Comparison of ENCODE assay signal across 24 cellular contexts in genomic region chr17:80941171-80941570, GRCh38. TPM values are rescaled to one million over a fixed set of nuclear protein-coding genes. Genes with fewer than 3 reads are reported as not detected.
DNase-seq lines count a peak whose midpoint lies in the region; FAIRE-seq and TF ChIP-seq lines count a peak whose summit lies in the region.
"Had no signal": no experiment of that assay in that cellular context is flagged by ENCODE, and none has a peak within 500 bp of the region (broad histone marks: within the 10 kb centered on the region; RNA-seq: fewer than 3 reads in every experiment).

No MANE protein-coding gene starts in this region.

- no peak overlapping the region for H3K4me3 ChIP-seq in H1 (ENCODE audit: extremely low read depth in 1 of 4, insufficient read depth in 2 of 4, low read depth in 3 of 4, low read length in 4 of 4)
- H3K4me3 ChIP-seq in osteoblast (ENCODE audit: insufficient read depth, low read length) = no peak overlapping the region
- H3K4me3 ChIP-seq in uterus = no peak overlapping the region
- H3K4me3 ChIP-seq in smooth muscle cell = no peak overlapping the region
- H3K4me3 ChIP-seq: cardiac muscle cell, ovary, thoracic aorta had no signal

- no peak overlapping the region for H2BK20ac ChIP-seq in H1 (ENCODE audit: low read length)

- H2BK5ac ChIP-seq in H1 (ENCODE audit: low read depth, low read length) = no peak overlapping the region

- H4K91ac ChIP-seq in H1 (replicated peaks; ENCODE audit: insufficient read length, low read length) = no peak overlapping the region

- H3K27me3 Mint-ChIP-seq in activated CD4-positive, alpha-beta T cell treated with anti-CD3 and anti-CD28 coated beads, Interleukin-2, amount 10 ng/mL, durations not matched to agents 24 days and 14 days = no peaks in the 10 kb centered on the region
- H3K27me3 Mint-ChIP-seq in osteocyte (ENCODE audit: unreplicated experiment) = no peaks in the 10 kb centered on the region
- H3K27me3 Mint-ChIP-seq: T-cell had no signal

- no peak overlapping the region for H2AFZ ChIP-seq in H1 (ENCODE audit: low read length)
- H2AFZ ChIP-seq in osteoblast (ENCODE audit: low read length) = no peak overlapping the region
- no peak overlapping the region for H2AFZ ChIP-seq in smooth muscle cell (ENCODE audit: low read depth)

- H3K23ac ChIP-seq in H1 (ENCODE audit: insufficient read length) = no peak overlapping the region

- CTCF ChIA-PET in H1 (lab: Charles Lee; ENCODE audit: partially characterized antibody) = interaction anchor here (0.6 to 1.6 kb wide), 8 partner anchors 19 to 204 kb away, joined by 3 to 7 read pairs (median 3); no protein-coding TSS in a partner anchor

- H3K27ac ChIP-seq in H1 (ENCODE audit: low read depth, low read length) (no peak overlapping the region), osteoblast (ENCODE audit: low read depth, low read length) (no peak overlapping the region), uterus (peak overlapping the region; percentile 73 to 83), smooth muscle cell (ENCODE audit: low read depth) (no peak overlapping the region)
- H3K27ac ChIP-seq: cardiac muscle cell, foreskin keratinocyte, KMS-11 had no signal

- 87% methylated on average over 9 of the region's 12 CpGs; no CpG with 5 or more reads in 1 of the 2 experiments for WGBS in H1 (ENCODE audit: extremely low coverage in 1 of 2, insufficient coverage in 1 of 2, insufficient read length in 1 of 2, insufficient replicate concordance in 2 of 2, low coverage in 1 of 2, low lambda C conversion rate in 2 of 2, missing lambda C conversion rate in 1 of 2), 2 experiments
- WGBS in smooth muscle cell (ENCODE audit: low lambda C conversion rate) = 93% methylated on average over 12 of the region's 12 CpGs

- H3K36me3 ChIP-seq in H1 (ENCODE audit: control insufficient read depth in 2 of 4, insufficient read depth in 4 of 4, low read length in 3 of 4) (no peaks in the 10 kb centered on the region; a peak in 1 of 8 replicates), osteoblast (ENCODE audit: insufficient read depth, low read length) (peaks cover 5% of the 10 kb centered on the region), uterus (no peaks in the 10 kb centered on the region), smooth muscle cell (ENCODE audit: low read depth) (peaks cover under 1% of the 10 kb centered on the region)
- H3K36me3 ChIP-seq: ovary had no signal

- no peak overlapping the region for H3K14ac ChIP-seq in H1 (ENCODE audit: insufficient read length)

- intact Hi-C loops in activated CD4-positive, alpha-beta T cell treated with anti-CD3 and anti-CD28 coated beads, Interleukin-2, amount 10 ng/mL, durations not matched to agents 24 days and 14 days (cut with micrococcal nuclease) = no loop called here
- intact Hi-C loops in uterus (cut with DNase I; ENCODE audit: low total_unique reads) = no loop called here

- DNase-seq in activated CD4-positive, alpha-beta T cell treated with anti-CD3 and anti-CD28 coated beads, Interleukin-2, amount 10 ng/mL, durations not matched to agents 24 days and 14 days = no peak
- DNase-seq in activated CD4-positive, alpha-beta T cell treated with anti-CD3 and anti-CD28 coated beads for 1 hour = no peak
- DNase-seq in H1 (ENCODE audit: low read depth in 1 of 2, low spot score in 2 of 2) = no peak
- DNase-seq in osteoblast (ENCODE audit: insufficient read length, low spot score, missing footprints) = peak; percentile 42
- DNase-seq in uterus = peak; percentile 15 to 20
- no peak for DNase-seq in osteocyte (ENCODE audit: extremely low spot score, unreplicated experiment)
- no peak for DNase-seq in smooth muscle cell (lab: John Stamatoyannopoulos, UW; ENCODE audit: unreplicated experiment)
- DNase-seq in glomerular visceral epithelial cell (ENCODE audit: extremely low spot score) = no peak
- DNase-seq: 8988T; activated CD4-positive, alpha-beta T cell treated with anti-CD3 and anti-CD28 coated beads for 4 hours; activated naive CD4-positive, alpha-beta T cell treated with anti-CD3 and anti-CD28 coated beads, Interleukin-2, amount 10 ng/mL, durations not matched to agents 7 days and 5 days; activated T-cell treated with anti-CD3 and anti-CD28 coated beads, Interleukin-2, amount 50 U/mL, for 72 hours; effector CD4-positive, alpha-beta T cell; foreskin keratinocyte; GF-D8; mammary epithelial cell; NCI-H146; T-cell had no signal

- H3K27me3 ChIP-seq in H1 (replicated peaks in 1 of 4; ENCODE audit: control insufficient read depth in 3 of 4, extremely low read depth in 1 of 4, insufficient read depth in 3 of 4, low read length in 3 of 4) = no peaks in the 10 kb centered on the region
- H3K27me3 ChIP-seq in osteoblast (ENCODE audit: insufficient read depth, low read length) = no peaks in the 10 kb centered on the region
- H3K27me3 ChIP-seq in uterus = no peaks in the 10 kb centered on the region
- H3K27me3 ChIP-seq in smooth muscle cell (ENCODE audit: low read depth) = no peaks in the 10 kb centered on the region
- H3K27me3 ChIP-seq: cardiac muscle cell, foreskin keratinocyte, ovary had no signal

- no peaks in the 10 kb centered on the region for H3K23me2 ChIP-seq in H1 (ENCODE audit: low read depth, low read length)

- 0 out of 2 replicates have a peak overlapping the region, but pooled peaks have one; percentile 17 for H4K8ac ChIP-seq in H1 (ENCODE audit: extremely low read depth, insufficient read depth, low read length)

- H2BK15ac ChIP-seq in H1 (ENCODE audit: low read length) = no peak overlapping the region

- H3K36me3 Mint-ChIP-seq in activated CD4-positive, alpha-beta T cell treated with anti-CD3 and anti-CD28 coated beads, Interleukin-2, amount 10 ng/mL, durations not matched to agents 24 days and 14 days (ENCODE audit: low read depth) = peaks cover 42% of the 10 kb centered on the region
- peaks cover 12% of the 10 kb centered on the region for H3K36me3 Mint-ChIP-seq in osteocyte (ENCODE audit: unreplicated experiment)

- no peak overlapping the region for H2BK12ac ChIP-seq in H1 (ENCODE audit: low read depth, low read length)

- peaks cover 0 to 1% of the 10 kb centered on the region in 2 experiments for H4K20me1 ChIP-seq in H1 (replicated peaks in 1 of 2; ENCODE audit: control insufficient read depth in 1 of 2, insufficient read depth in 2 of 2, low read length in 2 of 2)
- no peaks in the 10 kb centered on the region for H4K20me1 ChIP-seq in osteoblast (ENCODE audit: insufficient read depth, low read length)
- no peaks in the 10 kb centered on the region for H4K20me1 ChIP-seq in smooth muscle cell (ENCODE audit: low read depth)

- no peaks in the 10 kb centered on the region for H3F3A ChIP-seq in smooth muscle cell (ENCODE audit: low read depth)

- H3K18ac ChIP-seq in H1 (ENCODE audit: extremely low read depth, low read length) = no peak overlapping the region

- no peak overlapping the region for H3K4ac ChIP-seq in H1 (replicated peaks; ENCODE audit: insufficient read length, low read depth, low read length)

- TF ChIP-seq RAD21 in H1 (IDR thresholded peaks at IDR 0.05 in 1 of 2, conservative IDR thresholded peaks at IDR 0.05 in 1 of 2; ENCODE audit: low read depth in 2 of 2, low read length in 2 of 2) = no peak

- H3K9ac ChIP-seq in H1 (replicated peaks in 1 of 4; ENCODE audit: extremely low read depth in 1 of 4, low read depth in 3 of 4, low read length in 3 of 4) (no peak overlapping the region), smooth muscle cell (ENCODE audit: low read depth) (no peak overlapping the region)
- H3K9ac ChIP-seq: KMS-11 had no signal

- H2AK5ac ChIP-seq in H1 (ENCODE audit: low read depth, low read length) = no peak overlapping the region

- no peak overlapping the region for H2BK120ac ChIP-seq in H1 (replicated peaks; ENCODE audit: low read depth, low read length)

- H3K4me1 ChIP-seq in H1 (replicated peaks in 1 of 4; ENCODE audit: control insufficient read depth in 3 of 4, insufficient read depth in 4 of 4, low read length in 3 of 4) (no peaks in the 10 kb centered on the region; a peak in 1 of 7 replicates), osteoblast (ENCODE audit: insufficient read depth, low read length) (peaks cover 7% of the 10 kb centered on the region), uterus (peaks cover 0 to 4% of the 10 kb centered on the region in 2 donors), smooth muscle cell (ENCODE audit: low read depth) (peaks cover 8% of the 10 kb centered on the region)
- H3K4me1 ChIP-seq: foreskin keratinocyte had no signal

- no peak for TF ChIP-seq EP300 in H1 (IDR thresholded peaks at IDR 0.05; ENCODE audit: borderline replicate concordance in 1 of 2, low read depth in 2 of 2, low read length in 2 of 2)

- no peak for FAIRE-seq in H1 (lab: Jason Lieb, UNC)
- FAIRE-seq: islet of Langerhans, TTC549 had no signal

- POLR2A ChIA-PET in H1 (lab: Charles Lee; ENCODE audit: partially characterized antibody) = no interaction called here

- TF ChIP-seq POLR2A in H1 (IDR thresholded peaks at IDR 0.05; ENCODE audit: control extremely low read depth in 1 of 2, low read depth in 2 of 2, low read length in 2 of 2) (no peak), uterus (IDR thresholded peaks at IDR 0.05) (no peak)

- no peaks in the 10 kb centered on the region for H3K79me2 ChIP-seq in H1 (ENCODE audit: control insufficient read depth in 1 of 2, insufficient read depth in 2 of 2, low read length in 2 of 2)
- H3K79me2 ChIP-seq in osteoblast (ENCODE audit: insufficient read depth, low read length) = no peaks in the 10 kb centered on the region
- no peaks in the 10 kb centered on the region for H3K79me2 ChIP-seq in smooth muscle cell (ENCODE audit: low read depth)

- H3K27ac Mint-ChIP-seq in activated CD4-positive, alpha-beta T cell treated with anti-CD3 and anti-CD28 coated beads, Interleukin-2, amount 10 ng/mL, durations not matched to agents 24 days and 14 days = peak overlapping the region; percentile 20
- no peak overlapping the region for H3K27ac Mint-ChIP-seq in osteocyte (ENCODE audit: unreplicated experiment)
- H3K27ac Mint-ChIP-seq: activated T-cell treated with anti-CD3 and anti-CD28 coated beads, Interleukin-2, amount 50 U/mL, for 72 hours; T-cell had no signal

- peaks cover 34% of the 10 kb centered on the region for H3K4me1 Mint-ChIP-seq in activated CD4-positive, alpha-beta T cell treated with anti-CD3 and anti-CD28 coated beads, Interleukin-2, amount 10 ng/mL, durations not matched to agents 24 days and 14 days
- H3K4me1 Mint-ChIP-seq in osteocyte (ENCODE audit: unreplicated experiment) = peaks cover 5% of the 10 kb centered on the region

- no peaks in the 10 kb centered on the region for H3K9me3 ChIP-seq in H1 (ENCODE audit: insufficient read depth in 2 of 2, low read depth in 1 of 2, low read length in 1 of 2)
- H3K9me3 ChIP-seq in osteoblast (ENCODE audit: low read depth, low read length) = no peaks in the 10 kb centered on the region
- H3K9me3 ChIP-seq in uterus = no peaks in the 10 kb centered on the region
- no peaks in the 10 kb centered on the region for H3K9me3 ChIP-seq in smooth muscle cell (replicated peaks; ENCODE audit: low read depth)
- H3K9me3 ChIP-seq: ovary, thoracic aorta had no signal

- no peak for TF ChIP-seq CTCF in H1 (IDR thresholded peaks at IDR 0.05; ENCODE audit: control extremely low read depth in 1 of 3, insufficient read depth in 1 of 3, low read depth in 1 of 3, low read length in 3 of 3)
- TF ChIP-seq CTCF in osteoblast (IDR thresholded peaks at IDR 0.05; ENCODE audit: extremely low read depth, low read depth, low read length) = no peak
- no peak for TF ChIP-seq CTCF in uterus (IDR thresholded peaks at IDR 0.05)
- no peak for TF ChIP-seq CTCF in osteocyte (IDR thresholded peaks at IDR 0.05)
- no peak for TF ChIP-seq CTCF in smooth muscle cell (IDR thresholded peaks at IDR 0.05; ENCODE audit: borderline replicate concordance, insufficient read depth, poor library complexity, severe bottlenecking)

- H3K9me3 Mint-ChIP-seq in activated CD4-positive, alpha-beta T cell treated with anti-CD3 and anti-CD28 coated beads, Interleukin-2, amount 10 ng/mL, durations not matched to agents 24 days and 14 days = no peaks in the 10 kb centered on the region
- no peaks in the 10 kb centered on the region for H3K9me3 Mint-ChIP-seq in osteocyte (ENCODE audit: unreplicated experiment)
- H3K9me3 Mint-ChIP-seq: activated naive CD4-positive, alpha-beta T cell treated with anti-CD3 and anti-CD28 coated beads, Interleukin-2, amount 10 ng/mL, durations not matched to agents 7 days and 5 days; activated T-cell treated with anti-CD3 and anti-CD28 coated beads, Interleukin-2, amount 50 U/mL, for 72 hours; T-cell had no signal

- no peak overlapping the region for H3K4me2 ChIP-seq in H1 (ENCODE audit: insufficient read depth in 1 of 2, low read depth in 2 of 2, low read length in 2 of 2)
- no peak overlapping the region for H3K4me2 ChIP-seq in osteoblast (ENCODE audit: insufficient read depth, low read length)
- no peak overlapping the region for H3K4me2 ChIP-seq in smooth muscle cell
- H3K4me2 ChIP-seq: KMS-11 had no signal

- no peaks in the 10 kb centered on the region; the same call in 1 of the 2 replicates for H3K79me1 ChIP-seq in H1 (ENCODE audit: low read depth, low read length)

- no peak overlapping the region for H3K56ac ChIP-seq in H1 (replicated peaks; ENCODE audit: insufficient read length, low read depth, low read length)

- no peak overlapping the region for H4K5ac ChIP-seq in H1 (ENCODE audit: insufficient read length, low read depth, low read length)

- H3K4me3 Mint-ChIP-seq in activated CD4-positive, alpha-beta T cell treated with anti-CD3 and anti-CD28 coated beads, Interleukin-2, amount 10 ng/mL, durations not matched to agents 24 days and 14 days = no peak overlapping the region
- no peak overlapping the region for H3K4me3 Mint-ChIP-seq in osteocyte (ENCODE audit: unreplicated experiment)
- H3K4me3 Mint-ChIP-seq: activated naive CD4-positive, alpha-beta T cell treated with anti-CD3 and anti-CD28 coated beads, Interleukin-2, amount 10 ng/mL, durations not matched to agents 7 days and 5 days; activated T-cell treated with anti-CD3 and anti-CD28 coated beads, Interleukin-2, amount 50 U/mL, for 72 hours; T-cell had no signal

RNA-seq across cellular contexts. Expression of gene CHMP6, which starts 50.5 kb away (rescaled TPM):
- 30.8 and 32.8 TPM in 2 replicates for total RNA-seq in activated CD4-positive, alpha-beta T cell treated with anti-CD3 and anti-CD28 coated beads, Interleukin-2, amount 10 ng/mL, durations not matched to agents 24 days and 14 days
- total RNA-seq in H1 (2021; fragmentation: NEBNext Ultra II Directional; extraction: Animal tissue kit (Norgen Biotek cat#: 25700)) = 15.7 and 16.0 TPM in 2 replicates
- 24.3 and 28.9 TPM in 2 replicates for polyA plus RNA-seq in H1 (2011; rRNA removed)
- 22.9 TPM for polyA plus RNA-seq in H1 (2011; cell fraction: cytosol; rRNA removed)
- 23.5 TPM for polyA plus RNA-seq in H1 (2011; cell fraction: nucleus; rRNA removed)
- 8.5 to 14.9 TPM (median 13.4 TPM) in 4 replicates for polyA plus RNA-seq in H1 (2012, experiment 1 of 2)
- polyA plus RNA-seq in H1 (2012, experiment 2 of 2) = 13.4 TPM
- 9.5 TPM for polyA plus RNA-seq in H1 (2013, experiment 1 of 2)
- 7.9 TPM for polyA plus RNA-seq in H1 (2013, experiment 2 of 2)
- 5.7 and 6.4 TPM in 2 replicates for polyA minus RNA-seq in H1 (2011; rRNA and poly(A)+ RNA removed)
- 7.2 TPM for polyA minus RNA-seq in H1 (2011; cell fraction: cytosol; rRNA and poly(A)+ RNA removed)
- polyA minus RNA-seq in H1 (2011; cell fraction: nucleus; rRNA and poly(A)+ RNA removed) = 15.6 TPM
- 21.4 and 21.8 TPM in 2 replicates for total RNA-seq in osteoblast
- 10 to 100 TPM in 3 of 4 donors, 1 to 10 TPM in 1; 3.6 to 33.2 (median 19.8) TPM for total RNA-seq in uterus
- total RNA-seq in osteocyte = 31.1 and 35.9 TPM in 2 replicates
- total RNA-seq in smooth muscle cell = 5.8 and 11.9 TPM in 2 replicates
- polyA plus RNA-seq in smooth muscle cell = 21.5 and 30.9 TPM in 2 replicates

Comparison
In these comparisons a context has a peak if more than half of its experiments do, and no peak if none do; other contexts are left out.
1. DNase-seq: peak in osteoblast (single experiment) and uterus (2 of 2); none in activated CD4-positive, alpha-beta T cell treated with anti-CD3 and anti-CD28 coated beads, Interleukin-2, amount 10 ng/mL, durations not matched to agents 24 days and 14 days (single experiment), activated CD4-positive, alpha-beta T cell treated with anti-CD3 and anti-CD28 coated beads for 1 hour (single experiment), H1 (0 of 2), osteocyte (single experiment), smooth muscle cell (single experiment) and glomerular visceral epithelial cell (single experiment).
2. H3K27ac ChIP-seq: peak in uterus (2 of 2); none in H1 (single experiment), osteoblast (single experiment) and smooth muscle cell (single experiment).